In the genomic region with DNA sequence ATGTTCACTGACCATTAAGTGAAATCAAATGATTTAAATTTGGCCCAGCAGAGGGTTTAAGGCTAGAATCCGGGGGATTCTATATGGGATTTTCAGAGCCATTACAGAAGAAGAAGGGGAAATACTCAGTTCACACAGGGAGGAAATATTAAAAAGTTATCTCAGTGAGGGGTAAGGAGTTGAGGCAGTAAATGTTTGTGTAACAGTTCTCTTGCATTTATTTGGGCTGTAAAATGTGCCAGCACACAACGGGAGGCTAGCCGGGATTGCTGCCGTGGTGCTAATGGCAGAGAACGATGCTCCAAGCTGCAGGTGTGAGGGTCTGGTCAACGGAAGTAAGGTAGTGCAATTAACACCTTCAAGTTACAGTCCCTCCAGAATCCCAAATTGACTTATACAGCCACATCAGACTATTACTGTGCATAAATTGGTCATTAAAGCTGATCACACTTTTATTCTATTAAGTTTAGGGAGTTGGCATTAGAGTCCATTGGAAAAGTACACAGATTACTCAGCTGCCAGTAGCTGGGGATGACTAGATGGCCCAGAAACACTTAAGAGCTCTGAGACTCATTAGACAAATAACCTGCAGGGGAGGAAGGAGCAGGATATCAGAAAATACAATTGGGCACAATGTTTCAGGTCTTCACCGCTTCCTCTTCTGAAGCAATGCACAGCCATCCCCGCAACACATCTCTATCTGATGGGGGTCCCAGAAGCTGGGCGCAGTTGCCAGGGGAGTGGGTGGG, we compare ENCODE assay signal across 22 cellular contexts. TPM values are rescaled to one million over a fixed set of nuclear protein-coding genes. Genes with fewer than 3 reads are reported as not detected.
A peak's percentile ranks its signal among the peaks of the same experiment; 100 is the strongest.
DNase-seq lines count a peak whose midpoint lies in the region; ATAC-seq and TF ChIP-seq lines count a peak whose summit lies in the region.
"Had no signal": no experiment of that assay in that cellular context is flagged by ENCODE, and none has a peak within 500 bp of the region (broad histone marks: within the 10 kb centered on the region; RNA-seq: fewer than 3 reads in every experiment).

No MANE protein-coding gene starts in this region.

- no peaks in the 10 kb centered on the region for H3K27me3 ChIP-seq in upper lobe of right lung

- peak; percentile 42 for DNase-seq in NCI-H510A treated with DMSO at 0.1 percent for 48 hours (lab: John Stamatoyannopoulos, UW)
- no peak for DNase-seq in NCI-H510A (lab: John Stamatoyannopoulos, UW)
- peak; percentile 20 for DNase-seq in NCI-H2081 treated with DMSO at 0.1 percent for 48 hours (lab: John Stamatoyannopoulos, UW)
- DNase-seq in mesenteric fat pad (ENCODE audit: low spot score), result peak; percentile 41
- no peak for DNase-seq in upper lobe of right lung
- DNase-seq in progenitor cell of endocrine pancreas (ENCODE audit: low spot score, unreplicated experiment), result no peak
- no peak for DNase-seq in GM03348 (ENCODE audit: low spot score)
- DNase-seq: 8988T, Caco-2, DMS153, Kasumi-1, MM.1S, NCI-H1092, NCI-H146, NCI-H2227 treated with DMSO at 0.1 percent for 48 hours, NCI-H526, Right ventricle myocardium superior had no signal

- no peaks in the 10 kb centered on the region for H3K9me3 ChIP-seq in upper lobe of right lung
- H3K9me3 ChIP-seq: Caco-2 had no signal

- no peaks in the 10 kb centered on the region for H3K27me3 Mint-ChIP-seq in progenitor cell of endocrine pancreas
- H3K27me3 Mint-ChIP-seq: B cell, IgD-negative memory B cell had no signal

- H3K4me3 ChIP-seq in upper lobe of right lung, result no peak overlapping the region

- H3K4me1 ChIP-seq in upper lobe of right lung, result no peaks in the 10 kb centered on the region
- H3K4me1 ChIP-seq: Caco-2 had no signal

- no peak overlapping the region for H3K27ac Mint-ChIP-seq in progenitor cell of endocrine pancreas
- H3K27ac Mint-ChIP-seq: B cell had no signal

- no peak for ATAC-seq in upper lobe of right lung

- no peak overlapping the region for H3K4me3 Mint-ChIP-seq in progenitor cell of endocrine pancreas (ENCODE audit: low read depth)
- H3K4me3 Mint-ChIP-seq: B cell, IgD-negative memory B cell had no signal

- H3K4me1 Mint-ChIP-seq in progenitor cell of endocrine pancreas (ENCODE audit: low read depth), result no peaks in the 10 kb centered on the region
- H3K4me1 Mint-ChIP-seq: B cell had no signal

- no peaks in the 10 kb centered on the region for H3K9me3 Mint-ChIP-seq in progenitor cell of endocrine pancreas (ENCODE audit: low read depth)
- H3K9me3 Mint-ChIP-seq: IgD-negative memory B cell had no signal

- TF ChIP-seq CTCF in VCaP (conservative IDR thresholded peaks at IDR 0.05) (no peak), upper lobe of right lung (IDR thresholded peaks at IDR 0.05) (no peak), progenitor cell of endocrine pancreas (IDR thresholded peaks at IDR 0.05; ENCODE audit: unreplicated experiment) (no peak)

- intact Hi-C loops in upper lobe of right lung (cut with DNase I), result no loop called here

- H3K27ac ChIP-seq in VCaP, result peak overlapping the region; percentile 15; the same call in 1 of the 2 replicates
- H3K27ac ChIP-seq in upper lobe of right lung, result no peak overlapping the region
- H3K27ac ChIP-seq: HL-60 had no signal

- H3K36me3 ChIP-seq in upper lobe of right lung, result no peaks in the 10 kb centered on the region

- peaks cover 2% of the 10 kb centered on the region for H3K36me3 Mint-ChIP-seq in progenitor cell of endocrine pancreas (ENCODE audit: insufficient read depth)

RNA-seq across cellular contexts. Expression of gene PPP1R3G, which starts 31.3 kb away (rescaled TPM):
- 1.3 TPM for total RNA-seq in mesenteric fat pad
- 0.46 TPM for total RNA-seq in upper lobe of right lung
- total RNA-seq in progenitor cell of endocrine pancreas, result 0.07 TPM in 1 of 2 replicates, not detected in the other
- total RNA-seq: HT1080 had no signal

Comparison
In these comparisons a context has a peak if more than half of its experiments do, and no peak if none do; other contexts are left out.
1. DNase-seq: peak in NCI-H510A treated with DMSO at 0.1 percent for 48 hours (single experiment), NCI-H2081 treated with DMSO at 0.1 percent for 48 hours (single experiment) and mesenteric fat pad (single experiment); none in NCI-H510A (single experiment), upper lobe of right lung (single experiment), progenitor cell of endocrine pancreas (single experiment) and GM03348 (single experiment).